ENCODE assay signal across 12 cellular contexts in the genomic region with DNA sequence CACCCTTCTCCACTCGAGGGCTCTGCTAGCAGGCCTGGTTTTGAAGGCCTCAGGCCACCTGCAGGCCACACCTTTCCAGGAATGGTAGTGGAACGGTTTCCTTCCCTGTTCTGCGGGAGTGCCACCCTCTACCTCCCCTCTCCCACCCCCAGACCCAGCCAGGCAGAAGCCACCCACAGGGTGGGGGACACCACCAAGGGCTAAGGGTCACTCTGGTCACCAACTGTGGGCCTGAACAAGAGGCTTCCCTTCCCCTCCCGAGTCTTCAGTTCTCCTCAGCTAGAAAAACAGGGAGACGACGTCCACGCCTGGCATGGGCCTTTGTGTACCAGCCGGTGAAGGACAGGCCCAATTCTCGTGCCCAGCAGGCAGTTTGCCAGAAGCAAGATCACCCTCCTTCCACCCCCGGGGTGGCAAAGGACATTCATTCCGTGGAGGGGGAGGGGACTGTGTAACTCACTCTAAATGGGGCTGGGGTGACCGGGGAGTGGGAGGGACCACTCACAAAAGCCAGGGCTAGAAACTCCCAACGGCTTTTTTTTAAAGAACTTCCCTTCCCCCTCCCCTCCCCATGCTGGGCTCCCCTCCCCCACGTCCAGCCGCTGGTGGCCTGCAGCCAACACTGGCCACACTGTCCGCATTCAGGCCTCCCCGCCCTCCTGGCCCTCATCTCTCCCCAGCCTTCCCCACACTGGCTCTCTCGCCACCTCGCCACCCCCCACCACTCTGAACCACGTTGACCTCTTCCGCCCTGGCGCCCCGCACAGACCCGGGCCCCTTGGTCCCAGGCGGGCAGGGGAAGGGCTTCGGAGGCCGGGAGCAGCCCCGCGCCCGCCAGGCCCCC. TPM values are rescaled to one million over a fixed set of nuclear protein-coding genes. Genes with fewer than 3 reads are reported as not detected.
DNase-seq lines count a peak whose midpoint lies in the region; ATAC-seq, FAIRE-seq and TF ChIP-seq lines count a peak whose summit lies in the region.
"Had no signal": no experiment of that assay in that cellular context is flagged by ENCODE, and none has a peak within 500 bp of the region (broad histone marks: within the 10 kb centered on the region; RNA-seq: fewer than 3 reads in every experiment).

No MANE protein-coding gene starts in this region.

- peaks cover 9 to 16% of the 10 kb centered on the region in 2 donors for H3K36me3 Mint-ChIP-seq in CD4-positive, alpha-beta memory T cell

- H3K27ac ChIP-seq in 22Rv1, result peak overlapping the region; percentile 93
- H3K27ac ChIP-seq in RWPE1, result peak overlapping the region; percentile 31; the same call in 1 of the 2 replicates
- H3K27ac ChIP-seq in mucosa of rectum (ENCODE audit: low read depth in 2 of 2, low read length in 2 of 2), result peak overlapping the region; percentile 8 to 38
- no peak overlapping the region for H3K27ac ChIP-seq in CD4-positive, alpha-beta memory T cell (ENCODE audit: low read depth, low read length)

- TF ChIP-seq CTCF in 22Rv1 (IDR thresholded peaks at IDR 0.05), result no peak
- no peak for TF ChIP-seq CTCF in RWPE1 (conservative IDR thresholded peaks at IDR 0.05; ENCODE audit: low read depth)

- POLR2A ChIA-PET in RWPE1 (lab: Yijun Ruan, JAX; ENCODE audit: low non-redundant PET), result no interaction called here
- POLR2A ChIA-PET in CD4-positive, alpha-beta memory T cell (lab: Charles Lee; ENCODE audit: partially characterized antibody), result interaction anchor here (1.9 to 16.4 kb wide), 2 partner anchors 8 to 25 kb away, joined by 9 to 503 read pairs; a partner anchor contains a TSS

- H3K27me3 ChIP-seq in mucosa of rectum (ENCODE audit: control insufficient read depth in 2 of 2, insufficient read depth in 2 of 2, low read length in 2 of 2), result no peaks in the 10 kb centered on the region
- H3K27me3 ChIP-seq in CD4-positive, alpha-beta memory T cell (ENCODE audit: insufficient read depth, low read length), result no peaks in the 10 kb centered on the region

- CTCF ChIA-PET in RWPE1 (lab: Yijun Ruan, JAX), result interaction anchor here (0.6 kb wide), 1 partner anchor 68 kb away, joined by 3 read pairs; no protein-coding TSS in a partner anchor
- CTCF ChIA-PET in CD4-positive, alpha-beta memory T cell (lab: Charles Lee; ENCODE audit: partially characterized antibody), result no interaction called here

- H3K27me3 Mint-ChIP-seq in CD4-positive, alpha-beta memory T cell, result no peaks in the 10 kb centered on the region

- H3K4me3 ChIP-seq in mucosa of rectum (ENCODE audit: low read length in 2 of 2), result peak overlapping the region in 1 of 2 donors; percentile 33
- no peak overlapping the region for H3K4me3 ChIP-seq in CD4-positive, alpha-beta memory T cell (ENCODE audit: low read length in 2 of 2)

- no peak for DNase-seq in RWPE1 (ENCODE audit: low spot score)
- DNase-seq in frontal cortex (ENCODE audit: low spot score in 2 of 2), result peak; percentile 83 to 91
- DNase-seq in CD4-positive, alpha-beta memory T cell, result no peak
- no peak for DNase-seq in H4 (ENCODE audit: low spot score)
- DNase-seq: activated T-cell treated with anti-CD3 and anti-CD28 coated beads, Interleukin-2, amount 50 U/mL, for 1 hour; NCI-H524 had no signal

- H3K9me3 ChIP-seq in mucosa of rectum (ENCODE audit: control insufficient read depth in 2 of 2, low read length in 2 of 2), result no peaks in the 10 kb centered on the region
- no peaks in the 10 kb centered on the region for H3K9me3 ChIP-seq in CD4-positive, alpha-beta memory T cell (ENCODE audit: control insufficient read depth in 1 of 2, low read length in 2 of 2)

- no peak overlapping the region for H3K4me3 Mint-ChIP-seq in CD4-positive, alpha-beta memory T cell
- H3K4me3 Mint-ChIP-seq: B cell had no signal

- peaks cover 3 to 9% of the 10 kb centered on the region in 2 donors for H3K36me3 ChIP-seq in mucosa of rectum (ENCODE audit: control insufficient read depth in 2 of 2, insufficient read depth in 2 of 2, low read length in 2 of 2)
- peaks cover 16% of the 10 kb centered on the region for H3K36me3 ChIP-seq in CD4-positive, alpha-beta memory T cell (ENCODE audit: insufficient read depth, low read length)

- H3K4me1 ChIP-seq in mucosa of rectum (ENCODE audit: control insufficient read depth in 2 of 2, insufficient read depth in 2 of 2, low read length in 2 of 2), result peaks cover 26 to 34% of the 10 kb centered on the region in 2 donors
- H3K4me1 ChIP-seq in CD4-positive, alpha-beta memory T cell (ENCODE audit: insufficient read depth, low read length), result peaks cover 38% of the 10 kb centered on the region

- H3K9ac ChIP-seq in mucosa of rectum (ENCODE audit: low read depth in 1 of 2, low read length in 2 of 2), result peak overlapping the region in 1 of 2 donors; percentile 6

- H3K9me3 Mint-ChIP-seq in CD4-positive, alpha-beta memory T cell, result peaks cover 0 to 6% (median 0%) of the 10 kb centered on the region in 8 donors

- ATAC-seq in GM19035 (IDR thresholded peaks at IDR 0.05; ENCODE audit: unreplicated experiment), result no peak
- no peak for ATAC-seq in HG03135 (IDR thresholded peaks at IDR 0.05; ENCODE audit: unreplicated experiment)

- H3K27ac Mint-ChIP-seq in CD4-positive, alpha-beta memory T cell, result peak overlapping the region in 2 of 7 donors; percentile 35 to 68
- H3K27ac Mint-ChIP-seq: B cell had no signal

- no peak for FAIRE-seq in frontal cortex (lab: Jason Lieb, UNC)
- FAIRE-seq: keratinocyte had no signal

- peaks cover 6 to 29% (median 19%) of the 10 kb centered on the region in 4 donors for H3K4me1 Mint-ChIP-seq in CD4-positive, alpha-beta memory T cell

- intact Hi-C loops in CD4-positive, alpha-beta memory T cell (cut with micrococcal nuclease), result no loop called here

RNA-seq across cellular contexts. Expression of a gene that starts 7.7 kb away (rescaled TPM):
- 18.3 TPM for total RNA-seq in frontal cortex
- total RNA-seq in CD4-positive, alpha-beta memory T cell, result 10 to 100 TPM; 64.7 to 65.7 TPM
- 1 to 10 TPM; 1.2 to 9.7 TPM for polyA plus RNA-seq in CD4-positive, alpha-beta memory T cell
- 16.0 and 18.7 TPM in 2 replicates for total RNA-seq in H4 (2014; rRNA removed; shearing (Covaris generic))

RNA-seq across cellular contexts. Expression of a gene that starts 34.7 kb away (rescaled TPM):
- 7.7 TPM for total RNA-seq in frontal cortex
- total RNA-seq in CD4-positive, alpha-beta memory T cell, result 1 to 10 TPM; 2.8 to 4.1 TPM
- polyA plus RNA-seq in CD4-positive, alpha-beta memory T cell, result under 1 TPM; 0.29 to 0.34 TPM
- 7.0 and 14.6 TPM in 2 replicates for total RNA-seq in H4 (2014; rRNA removed; shearing (Covaris generic))

RNA-seq across cellular contexts. Expression of a gene that starts 53.6 kb away (rescaled TPM):
- 6.1 TPM for total RNA-seq in frontal cortex
- total RNA-seq in CD4-positive, alpha-beta memory T cell, result under 1 TPM; 0.06 to 0.44 TPM
- polyA plus RNA-seq in CD4-positive, alpha-beta memory T cell, result not detected
- 24.5 and 34.2 TPM in 2 replicates for total RNA-seq in H4 (2014; rRNA removed; shearing (Covaris generic))

Comparison
In these comparisons a context has a peak if more than half of its experiments do, and no peak if none do; other contexts are left out.
1. DNase-seq: peak in frontal cortex (2 of 2); none in RWPE1 (single experiment), CD4-positive, alpha-beta memory T cell (0 of 5) and H4 (single experiment).